Comparison of ENCODE assay signal across 21 cellular contexts in the genomic region with DNA sequence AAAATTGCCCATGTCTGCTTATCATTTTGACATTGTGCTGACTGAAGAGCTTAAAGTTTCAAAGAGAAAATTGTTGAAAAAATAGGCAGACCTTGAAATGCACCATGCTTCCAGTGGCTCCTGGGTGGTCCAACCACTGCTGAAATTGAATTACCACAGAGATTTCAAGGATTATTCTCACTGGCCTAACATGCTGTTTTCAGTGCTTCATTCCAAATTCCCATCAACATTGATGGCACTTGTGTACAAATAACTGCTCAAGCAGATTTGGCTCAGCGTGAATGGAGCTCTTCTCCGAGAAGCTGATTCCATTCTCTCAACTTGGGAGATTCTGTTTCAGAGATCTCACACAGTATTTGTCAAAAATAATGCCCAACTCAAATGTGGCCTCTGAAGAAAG.
"Had no signal": no experiment of that assay in that cellular context is flagged by ENCODE, and none has a peak within 500 bp of the region (broad histone marks: within the 10 kb centered on the region; RNA-seq: fewer than 3 reads in every experiment).

No MANE protein-coding gene starts in this region.

- H3K79me2 ChIP-seq: hepatocyte had no signal

- DNase-seq: central memory CD4-positive, alpha-beta T cell; effector CD8-positive, alpha-beta T cell; foreskin fibroblast; head of caudate nucleus; kidney; left colon; naive thymus-derived CD8-positive, alpha-beta T cell; nucleus accumbens; ovary; right cardiac atrium; stimulated activated CD4-positive, alpha-beta T cell treated with anti-CD3 and anti-CD28 coated beads, Interleukin-4, amount 100 ng/mL, for 1 hour; stimulated activated CD8-positive, alpha-beta memory T cell treated with anti-CD3 and anti-CD28 coated beads, Interleukin-4, amount 100 ng/mL, for 48 hours; stimulated activated naive CD8-positive, alpha-beta T cell treated with anti-CD3 and anti-CD28 coated beads, Interleukin-15, Interleukin-2, amounts not matched to agents 100 U/mL and 50 U/mL, for 24 hours; substantia nigra had no signal

- H3K9me3 Mint-ChIP-seq: naive thymus-derived CD8-positive, alpha-beta T cell; neural progenitor cell; stimulated activated effector memory CD8-positive, alpha-beta T cell treated with anti-CD3 and anti-CD28 coated beads, Interleukin-12 subunit alpha, Interleukin-12 subunit beta, amount 100 ng/mL, for 72 hours; type B pancreatic cell had no signal

- H2AFZ ChIP-seq: hepatocyte, neural progenitor cell had no signal

- H3K27me3 ChIP-seq: hepatocyte, neural progenitor cell, ovary had no signal

- H3K27ac Mint-ChIP-seq: naive thymus-derived CD8-positive, alpha-beta T cell; neural progenitor cell; stimulated activated effector memory CD8-positive, alpha-beta T cell treated with anti-CD3 and anti-CD28 coated beads, Interleukin-12 subunit alpha, Interleukin-12 subunit beta, amount 100 ng/mL, for 72 hours; type B pancreatic cell had no signal

- H3K9me3 ChIP-seq: ovary had no signal

- H3K9ac ChIP-seq: neural progenitor cell had no signal

- ATAC-seq: esophagus mucosa; left colon; naive thymus-derived CD8-positive, alpha-beta T cell; right cardiac atrium; stimulated activated effector memory CD8-positive, alpha-beta T cell treated with anti-CD3 and anti-CD28 coated beads, Interleukin-12 subunit alpha, Interleukin-12 subunit beta, amount 100 ng/mL, for 72 hours; stimulated activated naive CD8-positive, alpha-beta T cell treated with anti-CD3 and anti-CD28 coated beads, Interleukin-15, Interleukin-2, amounts not matched to agents 100 U/mL and 50 U/mL, for 24 hours had no signal

- H3K4me2 ChIP-seq: hepatocyte, neural progenitor cell had no signal

- H3K36me3 ChIP-seq: neural progenitor cell, ovary had no signal

- H3K36me3 Mint-ChIP-seq: naive thymus-derived CD8-positive, alpha-beta T cell; neural progenitor cell; stimulated activated effector memory CD8-positive, alpha-beta T cell treated with anti-CD3 and anti-CD28 coated beads, Interleukin-12 subunit alpha, Interleukin-12 subunit beta, amount 100 ng/mL, for 72 hours; type B pancreatic cell had no signal

- H3K4me3 Mint-ChIP-seq: naive thymus-derived CD8-positive, alpha-beta T cell; stimulated activated effector memory CD8-positive, alpha-beta T cell treated with anti-CD3 and anti-CD28 coated beads, Interleukin-12 subunit alpha, Interleukin-12 subunit beta, amount 100 ng/mL, for 72 hours; type B pancreatic cell had no signal

- H3K4me1 Mint-ChIP-seq: naive thymus-derived CD8-positive, alpha-beta T cell; stimulated activated effector memory CD8-positive, alpha-beta T cell treated with anti-CD3 and anti-CD28 coated beads, Interleukin-12 subunit alpha, Interleukin-12 subunit beta, amount 100 ng/mL, for 72 hours had no signal

- H3K4me3 ChIP-seq: coronary artery, hepatocyte, neural progenitor cell, ovary had no signal

- FAIRE-seq: kidney, urothelium cell line had no signal

- H3K27ac ChIP-seq: hepatocyte, neural progenitor cell, ovary had no signal
